Comparison of ENCODE assay signal across 14 cellular contexts in genomic region chr2:148565272-148565894, GRCh38.
DNase-seq lines count a peak whose midpoint lies in the region; ATAC-seq and TF ChIP-seq lines count a peak whose summit lies in the region.
"Had no signal": no experiment of that assay in that cellular context is flagged by ENCODE, and none has a peak within 500 bp of the region (broad histone marks: within the 10 kb centered on the region; RNA-seq: fewer than 3 reads in every experiment).

No MANE protein-coding gene starts in this region.

- no peak for TF ChIP-seq POLR2A in esophagus squamous epithelium (IDR thresholded peaks at IDR 0.05)

- peaks cover 0 to 3% (median 0%) of the 10 kb centered on the region in 4 donors for H3K27me3 ChIP-seq in esophagus squamous epithelium

- DNase-seq in NCI-H2081 (lab: John Stamatoyannopoulos, UW) (peak; percentile 5 to 8), NCI-H2081 treated with DMSO at 0.1 percent for 48 hours (lab: John Stamatoyannopoulos, UW) (no peak), NCI-H748 treated with DMSO at 0.1 percent for 48 hours (lab: John Stamatoyannopoulos, UW) (peak; percentile 10), endothelial cell (ENCODE audit: low spot score) (peak; percentile 9), retinal pigment epithelial cell (ENCODE audit: low read depth) (no peak), hypothalamus (lab: John Stamatoyannopoulos, UW) (no peak), esophagus squamous epithelium (lab: John Stamatoyannopoulos, UW) (no peak)
- DNase-seq: activated CD4-positive, alpha-beta T cell treated with anti-CD3 and anti-CD28 coated beads for 1 hour; amygdala; glutamatergic neuron; stimulated activated CD4-positive, alpha-beta T cell treated with anti-CD3 and anti-CD28 coated beads, Interleukin-4, amount 100 ng/mL, for 24 hours had no signal

- H3K36me3 Mint-ChIP-seq in endothelial cell (ENCODE audit: low read depth, unreplicated experiment): no peaks in the 10 kb centered on the region
- H3K36me3 Mint-ChIP-seq: natural killer cell treated with Interleukin-12 subunit alpha and Interleukin-12 subunit beta and Interleukin-15 and Interleukin-18, amount 100 ng/mL, for 72 hours had no signal

- no peak overlapping the region for H3K4me3 Mint-ChIP-seq in endothelial cell (ENCODE audit: unreplicated experiment)
- H3K4me3 Mint-ChIP-seq: natural killer cell treated with Interleukin-12 subunit alpha and Interleukin-12 subunit beta and Interleukin-15 and Interleukin-18, amount 100 ng/mL, for 72 hours had no signal

- 55 to 74% methylated on average over 4 of the region's 4 CpGs for WGBS in esophagus squamous epithelium, 2 donors

- intact Hi-C loops in esophagus squamous epithelium (cut with DNase I): no loop called here

- no peaks in the 10 kb centered on the region for H3K27me3 Mint-ChIP-seq in endothelial cell (ENCODE audit: unreplicated experiment)

- H3K4me3 ChIP-seq in retinal pigment epithelial cell (ENCODE audit: low read length): no peak overlapping the region
- no peak overlapping the region for H3K4me3 ChIP-seq in esophagus squamous epithelium

- H3K27ac ChIP-seq in esophagus squamous epithelium: no peak overlapping the region
- H3K27ac ChIP-seq: HL-60 had no signal

- no peak for ATAC-seq in GM21737 (IDR thresholded peaks at IDR 0.05; ENCODE audit: unreplicated experiment)
- ATAC-seq: natural killer cell treated with Interleukin-12 subunit alpha and Interleukin-12 subunit beta and Interleukin-15 and Interleukin-18, amount 100 ng/mL, for 72 hours had no signal

- H3K27ac Mint-ChIP-seq in endothelial cell (ENCODE audit: unreplicated experiment): no peak overlapping the region
- H3K27ac Mint-ChIP-seq: natural killer cell treated with Interleukin-12 subunit alpha and Interleukin-12 subunit beta and Interleukin-15 and Interleukin-18, amount 100 ng/mL, for 72 hours had no signal

- H3K36me3 ChIP-seq in esophagus squamous epithelium: no peaks in the 10 kb centered on the region

- H3K9me3 Mint-ChIP-seq in endothelial cell (ENCODE audit: unreplicated experiment): no peaks in the 10 kb centered on the region
- H3K9me3 Mint-ChIP-seq: natural killer cell treated with Interleukin-12 subunit alpha and Interleukin-12 subunit beta and Interleukin-15 and Interleukin-18, amount 100 ng/mL, for 72 hours had no signal

- TF ChIP-seq CTCF in endothelial cell (IDR thresholded peaks at IDR 0.05; ENCODE audit: unreplicated experiment): peak; percentile 17
- TF ChIP-seq CTCF in retinal pigment epithelial cell (conservative IDR thresholded peaks at IDR 0.05; ENCODE audit: low read depth, low read length): peak; percentile 41
- no peak for TF ChIP-seq CTCF in esophagus squamous epithelium (IDR thresholded peaks at IDR 0.05)

- no peaks in the 10 kb centered on the region for H3K9me3 ChIP-seq in esophagus squamous epithelium

- no peaks in the 10 kb centered on the region for H3K4me1 ChIP-seq in esophagus squamous epithelium

- H3K4me1 Mint-ChIP-seq in endothelial cell (ENCODE audit: unreplicated experiment): no peaks in the 10 kb centered on the region

Comparison
In these comparisons a context has a peak if more than half of its experiments do, and no peak if none do; other contexts are left out.
1. DNase-seq: peak in NCI-H2081 (2 of 2), NCI-H748 treated with DMSO at 0.1 percent for 48 hours (single experiment) and endothelial cell (single experiment); none in NCI-H2081 treated with DMSO at 0.1 percent for 48 hours (single experiment), retinal pigment epithelial cell (single experiment), hypothalamus (0 of 51) and esophagus squamous epithelium (single experiment).
2. CTCF ChIP-seq: peak in endothelial cell (single experiment) and retinal pigment epithelial cell (single experiment); none in esophagus squamous epithelium (0 of 6).